Comparison of ENCODE assay signal across 15 cellular contexts in genomic region chr14:95183532-95184412, GRCh38. TPM values are rescaled to one million over a fixed set of nuclear protein-coding genes. Genes with fewer than 3 reads are reported as not detected.
DNase-seq lines count a peak whose midpoint lies in the region; ATAC-seq, FAIRE-seq and TF ChIP-seq lines count a peak whose summit lies in the region.
"Had no signal": no experiment of that assay in that cellular context is flagged by ENCODE, and none has a peak within 500 bp of the region (broad histone marks: within the 10 kb centered on the region; RNA-seq: fewer than 3 reads in every experiment).

No MANE protein-coding gene starts in this region.

- no peaks in the 10 kb centered on the region for H3K27me3 ChIP-seq in hepatocyte
- H3K27me3 ChIP-seq in sigmoid colon: no peaks in the 10 kb centered on the region
- H3K27me3 ChIP-seq: BLaER1 had no signal

- DNase-seq in GM18507 (ENCODE audit: extremely low spot score, insufficient read length, low read depth): peak; percentile 23
- DNase-seq in hepatocyte (ENCODE audit: low spot score): no peak
- DNase-seq in sigmoid colon: no peak
- no peak for DNase-seq in foreskin fibroblast
- no peak for DNase-seq in NCI-H748 treated with DMSO at 0.1 percent for 48 hours (lab: John Stamatoyannopoulos, UW)
- no peak for DNase-seq in D721Med (ENCODE audit: insufficient read length, low spot score)
- DNase-seq in activated CD8-positive, alpha-beta T cell treated with anti-CD3 and anti-CD28 coated beads for 36 hours: no peak
- DNase-seq: cerebellar nuclear complex, GDM1, NCI-H446 had no signal

- peaks cover 17% of the 10 kb centered on the region for H3K27me3 Mint-ChIP-seq in activated CD8-positive, alpha-beta T cell treated with anti-CD3 and anti-CD28 coated beads for 36 hours

- no peaks in the 10 kb centered on the region for H3K36me3 Mint-ChIP-seq in activated CD8-positive, alpha-beta T cell treated with anti-CD3 and anti-CD28 coated beads for 36 hours (ENCODE audit: low read depth)

- H3K27ac Mint-ChIP-seq in activated CD8-positive, alpha-beta T cell treated with anti-CD3 and anti-CD28 coated beads for 36 hours: no peak overlapping the region
- H3K27ac Mint-ChIP-seq: activated T-helper 1 cell treated with anti-CD3 and anti-CD28 coated beads, Interleukin-12 subunit alpha, Interleukin-12 subunit beta, Interleukin-2, Interleukin-4 antibody, amounts not matched to agents 30 ng/mL and 10 ng/mL and 1 ng/mL, durations not matched to agents 14 hours and 24 hours and 36 hours; stimulated activated naive CD8-positive, alpha-beta T cell treated with anti-CD3 and anti-CD28 coated beads, Interleukin-15, Interleukin-2, amounts not matched to agents 100 ng/mL and 50 ng/mL, for 24 hours had no signal

- no peaks in the 10 kb centered on the region for H3K9me2 ChIP-seq in hepatocyte (replicated peaks; ENCODE audit: insufficient read depth)

- H3K4me3 Mint-ChIP-seq in activated CD8-positive, alpha-beta T cell treated with anti-CD3 and anti-CD28 coated beads for 36 hours: no peak overlapping the region
- H3K4me3 Mint-ChIP-seq: activated T-helper 1 cell treated with anti-CD3 and anti-CD28 coated beads, Interleukin-12 subunit alpha, Interleukin-12 subunit beta, Interleukin-2, Interleukin-4 antibody, amounts not matched to agents 30 ng/mL and 10 ng/mL and 1 ng/mL, durations not matched to agents 14 hours and 24 hours and 36 hours; stimulated activated naive CD8-positive, alpha-beta T cell treated with anti-CD3 and anti-CD28 coated beads, Interleukin-15, Interleukin-2, amounts not matched to agents 100 ng/mL and 50 ng/mL, for 24 hours had no signal

- no peak overlapping the region for H3K4me2 ChIP-seq in hepatocyte
- H3K4me2 ChIP-seq: BLaER1 had no signal

- CTCF ChIA-PET in activated CD8-positive, alpha-beta T cell treated with anti-CD3 and anti-CD28 coated beads for 36 hours (lab: Charles Lee): interaction anchor here (0.6 to 1.8 kb wide), 2 partner anchors 168 to 178 kb away, joined by 3 to 6 read pairs; no protein-coding TSS in a partner anchor

- TF ChIP-seq CTCF in hepatocyte (IDR thresholded peaks at IDR 0.05; ENCODE audit: poor library complexity) (no peak), sigmoid colon (IDR thresholded peaks at IDR 0.05) (no peak), foreskin fibroblast (IDR thresholded peaks at IDR 0.05; ENCODE audit: low read depth, low read length) (no peak), D721Med (IDR thresholded peaks at IDR 0.05; ENCODE audit: insufficient read depth, missing control alignments) (no peak)
- no peak for TF ChIP-seq CTCF in activated CD8-positive, alpha-beta T cell treated with anti-CD3 and anti-CD28 coated beads for 36 hours (IDR thresholded peaks at IDR 0.05)

- H4K20me1 ChIP-seq in hepatocyte (ENCODE audit: insufficient read depth, poor library complexity, severe bottlenecking): no peaks in the 10 kb centered on the region
- H4K20me1 ChIP-seq: BLaER1 had no signal

- H3K36me3 ChIP-seq in hepatocyte (replicated peaks; ENCODE audit: insufficient read depth, low read depth): no peaks in the 10 kb centered on the region
- H3K36me3 ChIP-seq in sigmoid colon: no peaks in the 10 kb centered on the region
- H3K36me3 ChIP-seq: BLaER1, HAP-1 had no signal

- H3K9me3 ChIP-seq in hepatocyte (ENCODE audit: low read depth): peaks cover 7% of the 10 kb centered on the region
- no peaks in the 10 kb centered on the region for H3K9me3 ChIP-seq in sigmoid colon
- H3K9me3 ChIP-seq: HAP-1 had no signal

- 67% methylated on average over 6 of the region's 6 CpGs for WGBS in hepatocyte (ENCODE audit: low lambda C conversion rate, missing lambda C conversion rate)
- 19 to 51% methylated on average over 6 of the region's 6 CpGs for WGBS in sigmoid colon, 2 donors

- peak overlapping the region; percentile 35 for H3K27ac ChIP-seq in angular gyrus (ENCODE audit: low read depth, low read length)
- peak overlapping the region; percentile 3 for H3K27ac ChIP-seq in hepatocyte
- peak overlapping the region; percentile 45 to 68 (median 58) for H3K27ac ChIP-seq in sigmoid colon
- H3K27ac ChIP-seq: BLaER1 had no signal

- H3K79me2 ChIP-seq in hepatocyte: no peaks in the 10 kb centered on the region

- POLR2A ChIA-PET in activated CD8-positive, alpha-beta T cell treated with anti-CD3 and anti-CD28 coated beads for 36 hours (lab: Charles Lee): no interaction called here

- TF ChIP-seq EP300 in sigmoid colon (IDR thresholded peaks at IDR 0.05): no peak

- no peak for TF ChIP-seq POLR2A in sigmoid colon (IDR thresholded peaks at IDR 0.05)

- H3K4me3 ChIP-seq in hepatocyte (no peak overlapping the region), sigmoid colon (no peak overlapping the region), foreskin fibroblast (ENCODE audit: low read depth in 1 of 2, low read length in 2 of 2) (no peak overlapping the region)
- H3K4me3 ChIP-seq: BLaER1, HAP-1 had no signal

- FAIRE-seq in GM18507 (lab: Jason Lieb, UNC) (peak; percentile 67), D721Med (lab: Jason Lieb, UNC) (no peak)

- ATAC-seq in activated CD8-positive, alpha-beta T cell treated with anti-CD3 and anti-CD28 coated beads for 36 hours: no peak

- no peaks in the 10 kb centered on the region for H3K4me1 Mint-ChIP-seq in activated CD8-positive, alpha-beta T cell treated with anti-CD3 and anti-CD28 coated beads for 36 hours (ENCODE audit: low read depth)

- H2AFZ ChIP-seq in hepatocyte: no peak overlapping the region

- H3K9me3 Mint-ChIP-seq in activated CD8-positive, alpha-beta T cell treated with anti-CD3 and anti-CD28 coated beads for 36 hours: no peaks in the 10 kb centered on the region
- H3K9me3 Mint-ChIP-seq: activated T-helper 1 cell treated with anti-CD3 and anti-CD28 coated beads, Interleukin-12 subunit alpha, Interleukin-12 subunit beta, Interleukin-2, Interleukin-4 antibody, amounts not matched to agents 30 ng/mL and 10 ng/mL and 1 ng/mL, durations not matched to agents 14 hours and 24 hours and 36 hours had no signal

- H3K4me1 ChIP-seq in hepatocyte (ENCODE audit: insufficient read depth) (peaks cover 8% of the 10 kb centered on the region), sigmoid colon (peaks cover 0 to 22% (median 14%) of the 10 kb centered on the region in 4 donors)
- H3K4me1 ChIP-seq: HAP-1 had no signal

- intact Hi-C loops in sigmoid colon (cut with DNase I): no loop called here
- intact Hi-C loops in activated CD8-positive, alpha-beta T cell treated with anti-CD3 and anti-CD28 coated beads for 36 hours (cut with micrococcal nuclease): no loop called here

RNA-seq across cellular contexts. Expression of gene DICER1, which starts 26.4 kb away (rescaled TPM):
- total RNA-seq in hepatocyte (64.3 and 111 TPM in 2 replicates), sigmoid colon (10 to 100 TPM; 44.9 to 77.0 (median 51.1) TPM)
- polyA plus RNA-seq in hepatocyte (19.8 and 20.0 TPM in 2 replicates), sigmoid colon (10 to 100 TPM in 1 of 3 donors, 1 to 10 TPM in 2; 6.0 to 13.2 (median 7.9) TPM)
- total RNA-seq in activated CD8-positive, alpha-beta T cell treated with anti-CD3 and anti-CD28 coated beads for 36 hours: 10 to 100 TPM; 45.3 to 50.3 TPM

Comparison
In these comparisons a context has a peak if more than half of its experiments do, and no peak if none do; other contexts are left out.
1. H3K27ac ChIP-seq: peak in every context shown above with its lines; median percentile 58 in sigmoid colon; 35 in angular gyrus; 3 in hepatocyte.